Comparison of ENCODE assay signal across 36 cellular contexts in genomic region chr12:70666364-70666763, GRCh38. TPM values are rescaled to one million over a fixed set of nuclear protein-coding genes. Genes with fewer than 3 reads are reported as not detected.
DNase-seq lines count a peak whose midpoint lies in the region; ATAC-seq, FAIRE-seq and TF ChIP-seq lines count a peak whose summit lies in the region.
"Had no signal": no experiment of that assay in that cellular context is flagged by ENCODE, and none has a peak within 500 bp of the region (broad histone marks: within the 10 kb centered on the region; RNA-seq: fewer than 3 reads in every experiment).

No MANE protein-coding gene starts in this region.

- H3K4me3 ChIP-seq in K562: no peak overlapping the region
- H3K4me3 ChIP-seq in pancreas: no peak overlapping the region
- H3K4me3 ChIP-seq in mammary epithelial cell (replicated peaks in 1 of 3; ENCODE audit: insufficient read depth in 1 of 3, low read depth in 2 of 3, low read length in 3 of 3): no peak overlapping the region
- H3K4me3 ChIP-seq: A549; BLaER1; BLaER1 treated with 17β-estradiol and CSF1 and Interleukin-3, amounts not matched to agents 10 nM and 100 nM had no signal

- BruUV-seq in K562 (replicated peaks; lab: Mats Ljungman, UMichigan): no TSS peak
- BruUV-seq in mammary epithelial cell (replicated peaks; lab: Mats Ljungman, UMichigan): no TSS peak

- no peaks in the 10 kb centered on the region for H3K9me1 ChIP-seq in K562 (ENCODE audit: control insufficient read depth, insufficient read depth, low read length)

- DNase-seq in K562 (ENCODE audit: extremely low read depth in 1 of 4, low spot score in 3 of 4) (no peak), frontal cortex (ENCODE audit: low spot score in 2 of 2) (no peak), pancreas (no peak), anterior cingulate cortex (lab: John Stamatoyannopoulos, UW) (no peak), superior temporal gyrus (ENCODE audit: extremely low spot score) (no peak), mammary epithelial cell (no peak)
- DNase-seq: 8988T; ACHN; AML-193; BE2C; C1 segment of cervical spinal cord; Caco-2; Calu3; CD4-positive, alpha-beta memory T cell; CD4-positive, alpha-beta T cell; CD4-positive, CD25-positive, alpha-beta regulatory T cell; CD8-positive, alpha-beta memory T cell; CD8-positive, alpha-beta T cell; COR-L47; DMS 273 treated with DMSO at 0.1 percent for 48 hours; DMS153; DMS53; DMS79; DMS79 treated with DMSO at 0.1 percent for 48 hours; DND-41; EL had no signal

- 94% methylated on average over 1 of the region's 1 CpG for WGBS in K562 (ENCODE audit: insufficient coverage, low coverage, missing lambda C conversion rate)
- WGBS in pancreas, 2 donors: 91 to 95% methylated on average over 1 of the region's 1 CpG
- 100% methylated on average over 1 of the region's 1 CpG for WGBS in mammary epithelial cell (ENCODE audit: low coverage, missing lambda C conversion rate)

- TF ChIP-seq CTCF in K562 (IDR thresholded peaks at IDR 0.05 in 2 of 3, conservative IDR thresholded peaks at IDR 0.05 in 1 of 3; ENCODE audit: insufficient read depth in 2 of 3, low read depth in 1 of 3, low read length in 3 of 3) (no peak), pancreas (IDR thresholded peaks at IDR 0.05) (no peak), mammary epithelial cell (conservative IDR thresholded peaks at IDR 0.05 in 1 of 2, IDR thresholded peaks at IDR 0.05 in 1 of 2; ENCODE audit: extremely low read depth in 1 of 2, insufficient read depth in 1 of 2, low read depth in 1 of 2, low read length in 2 of 2) (no peak)

- no peak for ATAC-seq in K562
- no peak for ATAC-seq in pancreas
- ATAC-seq: A549; CD8-positive, alpha-beta T cell had no signal

- CTCF ChIA-PET in K562 (lab: Yijun Ruan, JAX; ENCODE audit: low intra/inter-chr PET ratio) (no interaction called here), mammary epithelial cell (lab: Charles Lee; ENCODE audit: low non-redundant PET) (no interaction called here)

- H3K36me3 ChIP-seq in K562 (ENCODE audit: control insufficient read depth, insufficient read depth, low read length): no peaks in the 10 kb centered on the region
- no peaks in the 10 kb centered on the region for H3K36me3 ChIP-seq in pancreas
- no peaks in the 10 kb centered on the region for H3K36me3 ChIP-seq in mammary epithelial cell (ENCODE audit: insufficient read depth, low read length)
- H3K36me3 ChIP-seq: BE2C; BLaER1; BLaER1 treated with 17β-estradiol and CSF1 and Interleukin-3, amounts not matched to agents 10 nM and 100 nM had no signal

- no peak overlapping the region for H3K9ac ChIP-seq in K562 (ENCODE audit: insufficient read depth in 1 of 2, low read depth in 2 of 2, low read length in 2 of 2)
- no peak overlapping the region for H3K9ac ChIP-seq in mammary epithelial cell (ENCODE audit: insufficient read depth, low read length)
- H3K9ac ChIP-seq: BLaER1; BLaER1 treated with 17β-estradiol and CSF1 and Interleukin-3, amounts not matched to agents 10 nM and 100 nM had no signal

- H3K4me1 ChIP-seq in K562 (replicated peaks in 1 of 2; ENCODE audit: control insufficient read depth in 2 of 2, insufficient read depth in 2 of 2, low read length in 2 of 2) (peaks cover 0 to 17% of the 10 kb centered on the region in 2 experiments; a peak in 3 of 5 replicates), pancreas (no peaks in the 10 kb centered on the region), mammary epithelial cell (ENCODE audit: insufficient read depth, low read length) (peaks cover 6% of the 10 kb centered on the region)
- H3K4me1 ChIP-seq: BLaER1, Caco-2 had no signal

- H3K27ac ChIP-seq in K562 (ENCODE audit: extremely low read depth, low read depth, low read length) (no peak overlapping the region), pancreas (no peak overlapping the region), mammary epithelial cell (ENCODE audit: insufficient read depth, low read depth, low read length) (no peak overlapping the region)
- H3K27ac ChIP-seq: 22Rv1; A549; BLaER1; BLaER1 treated with 17β-estradiol and CSF1 and Interleukin-3, amounts not matched to agents 10 nM and 100 nM; C4-2B had no signal

- no peak for TF ChIP-seq EP300 in K562 (IDR thresholded peaks at IDR 0.05; ENCODE audit: low read length)

- H4K20me1 ChIP-seq in K562 (replicated peaks; ENCODE audit: control insufficient read depth, insufficient read depth, low read length) (no peaks in the 10 kb centered on the region), mammary epithelial cell (ENCODE audit: insufficient read depth, low read length) (no peaks in the 10 kb centered on the region)
- H4K20me1 ChIP-seq: BLaER1; BLaER1 treated with 17β-estradiol and CSF1 and Interleukin-3, amounts not matched to agents 10 nM and 100 nM had no signal

- H3K4me2 ChIP-seq in K562 (ENCODE audit: insufficient read depth, low read length): no peak overlapping the region
- no peak overlapping the region for H3K4me2 ChIP-seq in mammary epithelial cell (ENCODE audit: insufficient read depth, low read depth, low read length)
- H3K4me2 ChIP-seq: A549; BLaER1; BLaER1 treated with 17β-estradiol and CSF1 and Interleukin-3, amounts not matched to agents 10 nM and 100 nM had no signal

- TF ChIP-seq POLR2A in K562 (conservative IDR thresholded peaks at IDR 0.05): no peak

- dilution Hi-C loops in mammary epithelial cell (cut with HindIII; ENCODE audit: low sequenced_read_pairs): no loop called here

- H2AFZ ChIP-seq in K562 (ENCODE audit: low read depth, low read length) (no peak overlapping the region; the same call in 1 of the 2 replicates), mammary epithelial cell (ENCODE audit: low read depth, low read length) (no peak overlapping the region)

- no peaks in the 10 kb centered on the region for H3K79me2 ChIP-seq in K562 (ENCODE audit: control insufficient read depth, insufficient read depth, low read length)
- no peaks in the 10 kb centered on the region for H3K79me2 ChIP-seq in mammary epithelial cell (ENCODE audit: insufficient read depth, low read length)

- no peak for TF ChIP-seq RAD21 in K562 (CRISPR knock-in tag; conservative IDR thresholded peaks at IDR 0.05 in 1 of 2, IDR thresholded peaks at IDR 0.05 in 1 of 2)

- H3K27me3 ChIP-seq in K562 (ENCODE audit: control insufficient read depth in 2 of 2, insufficient read depth in 2 of 2, low read length in 2 of 2) (no peaks in the 10 kb centered on the region), pancreas (no peaks in the 10 kb centered on the region), mammary epithelial cell (ENCODE audit: insufficient read depth, low read length) (no peaks in the 10 kb centered on the region)
- H3K27me3 ChIP-seq: BE2C; BLaER1; BLaER1 treated with 17β-estradiol and CSF1 and Interleukin-3, amounts not matched to agents 10 nM and 100 nM had no signal

- FAIRE-seq in K562 (lab: Jason Lieb, UNC) (no peak), frontal cortex (lab: Jason Lieb, UNC) (peak; percentile 17), pancreas (lab: Jason Lieb, UNC) (peak; percentile 77)
- FAIRE-seq: A204.1, A549, D721Med had no signal

- in situ Hi-C loops in K562 (cut with MboI) (no loop called here), mammary epithelial cell (cut with MboI; ENCODE audit: low sequenced_read_pairs in 2 of 2) (no loop called here)

- intact Hi-C loops in K562 (cut with micrococcal nuclease): no loop called here
- intact Hi-C loops in pancreas (cut with DNase I): no loop called here
- intact Hi-C loops in mammary epithelial cell (cut with micrococcal nuclease): no loop called here

- H3K9me3 ChIP-seq in K562 (replicated peaks; ENCODE audit: control insufficient read depth, insufficient read depth, low read depth, low read length): no peaks in the 10 kb centered on the region
- H3K9me3 ChIP-seq in pancreas: no peaks in the 10 kb centered on the region
- no peaks in the 10 kb centered on the region for H3K9me3 ChIP-seq in mammary epithelial cell (replicated peaks; ENCODE audit: insufficient read depth, low read length)
- H3K9me3 ChIP-seq: A549; BE2C; BLaER1; BLaER1 treated with 17β-estradiol and CSF1 and Interleukin-3, amounts not matched to agents 10 nM and 100 nM; Caco-2 had no signal

- POLR2A ChIA-PET in K562 (lab: Yijun Ruan, JAX): no interaction called here

TF ChIP-seq in K562, 482 proteins besides CTCF, POLR2A, EP300 and RAD21 (continues in another document):
- no peak for TF ChIP-seq HDAC1 (IDR thresholded peaks at IDR 0.05)
- TF ChIP-seq E2F1 (CRISPR knock-in tag; IDR thresholded peaks at IDR 0.05): no peak
- TF ChIP-seq MIER1 (IDR thresholded peaks at IDR 0.05; ENCODE audit: low read depth): no peak
- TF ChIP-seq CEBPG (CRISPR knock-in tag; IDR thresholded peaks at IDR 0.05): no peak
- peak in 1 of 2 experiments; percentile 55; a peak in 2 of 4 replicates for TF ChIP-seq CEBPG (tag; conservative IDR thresholded peaks at IDR 0.05 in 1 of 2, IDR thresholded peaks at IDR 0.05 in 1 of 2)

RNA-seq across cellular contexts. Expression of gene PTPRB, which starts 29.1 kb away (rescaled TPM):
- 9.2 and 18.5 TPM in 2 replicates for total RNA-seq in K562 (2011; cell fraction: chromatin; rRNA removed; ENCODE audit: low replicate concordance)
- 6.3 and 6.6 TPM in 2 replicates for total RNA-seq in K562 (2011; cell fraction: nucleolus; rRNA removed)
- 8.2 and 9.1 TPM in 2 replicates for total RNA-seq in K562 (2011; cell fraction: nucleoplasm; rRNA removed)
- total RNA-seq in K562 (2014; rRNA removed) (2.1 and 2.4 TPM in 2 replicates), K562 (2014; rRNA removed; fragmentation: Illumina TruSeq; extraction: Trizol) (3.8 and 4.5 TPM in 2 replicates), K562 (2015; rRNA removed; fragmentation: Illumina TruSeq; extraction: Trizol) (5.9 and 6.2 TPM in 2 replicates), K562 (2021) (4.2 and 4.8 TPM in 2 replicates), frontal cortex (4.5 TPM), pancreas (1 to 10 TPM; 2.9 to 5.5 (median 4.4) TPM), mammary epithelial cell (under 1 TPM; 0.05 to 0.17 TPM)
- polyA plus RNA-seq in K562 (2011; rRNA removed) (1.5 and 1.6 TPM in 2 replicates), K562 (2014; fragmentation: Illumina TruSeq; extraction: Trizol) (3.1 and 3.3 TPM in 2 replicates), K562 (2014; fragmentation: Nextera tagmentation; extraction: Ambion mirVana) (under 1 TPM; 0.46 to 0.59 TPM), K562 (2014; rRNA removed) (3.1 and 4.0 TPM in 2 replicates), pancreas (1 to 10 TPM; 2.2 to 5.1 TPM), mammary epithelial cell (0.22 TPM)
- polyA plus RNA-seq in K562 (2011; cell fraction: cytosol; rRNA removed): 0.49 and 0.72 TPM in 2 replicates
- polyA plus RNA-seq in K562 (2011; cell fraction: nucleus; rRNA removed): 2.5 and 2.9 TPM in 2 replicates
- polyA plus RNA-seq in K562 (2012): 6.6 and 8.6 TPM in 2 replicates
- 3.5 and 5.0 TPM in 2 replicates for polyA minus RNA-seq in K562 (2011; rRNA and poly(A)+ RNA removed)
- polyA minus RNA-seq in K562 (2011; cell fraction: cytosol; rRNA and poly(A)+ RNA removed): 0.64 and 0.76 TPM in 2 replicates
- polyA minus RNA-seq in K562 (2011; cell fraction: nucleus; rRNA and poly(A)+ RNA removed): 2.4 and 4.9 TPM in 2 replicates
- polyA minus RNA-seq in mammary epithelial cell: 0.98 TPM
- total RNA-seq: A673; B cell; CD4-positive, alpha-beta memory T cell; CD4-positive, alpha-beta T cell; CD4-positive, CD25-positive, alpha-beta regulatory T cell; CD8-positive, alpha-beta memory T cell; CD8-positive, alpha-beta T cell had no signal
- polyA plus RNA-seq: CD14-positive monocyte; CD4-positive, alpha-beta memory T cell; CD4-positive, CD25-positive, alpha-beta regulatory T cell; CD8-positive, alpha-beta memory T cell had no signal
